8 cellular contexts compared by ENCODE assay signal in genomic region chr10:69319911-69320316, GRCh38. TPM values are rescaled to one million over a fixed set of nuclear protein-coding genes. Genes with fewer than 3 reads are reported as not detected.
DNase-seq lines count a peak whose midpoint lies in the region; ATAC-seq, FAIRE-seq and TF ChIP-seq lines count a peak whose summit lies in the region.

No MANE protein-coding gene starts in this region.

- no peak for FAIRE-seq in RCC 7860 (lab: Jason Lieb, UNC)

- no peak for ATAC-seq in HG03460 (IDR thresholded peaks at IDR 0.05; ENCODE audit: unreplicated experiment)
- ATAC-seq in HG02885 (IDR thresholded peaks at IDR 0.05; ENCODE audit: poor library complexity, unreplicated experiment) = no peak
- ATAC-seq in body of pancreas = no peak

- peak overlapping the region; percentile 92 to 98 for H3K9ac ChIP-seq in mucosa of rectum (ENCODE audit: low read depth in 1 of 2, low read length in 2 of 2)

- WGBS in body of pancreas, 2 donors = 66 to 95% methylated on average over 4 to 7 of the region's 7 CpGs

- no peak for TF ChIP-seq POLR2A in body of pancreas (IDR thresholded peaks at IDR 0.05)

- TF ChIP-seq CTCF in cardiac fibroblast (IDR thresholded peaks at IDR 0.05; ENCODE audit: low read depth, low read length) = no peak
- no peak for TF ChIP-seq CTCF in body of pancreas (IDR thresholded peaks at IDR 0.05)

- no peaks in the 10 kb centered on the region for H3K27me3 ChIP-seq in mucosa of rectum (ENCODE audit: control insufficient read depth in 2 of 2, insufficient read depth in 2 of 2, low read length in 2 of 2)
- no peaks in the 10 kb centered on the region for H3K27me3 ChIP-seq in body of pancreas

- intact Hi-C loops in body of pancreas (cut with DNase I) = no loop called here

- no peaks in the 10 kb centered on the region for H3K9me3 ChIP-seq in mucosa of rectum (ENCODE audit: control insufficient read depth in 2 of 2, low read length in 2 of 2)
- H3K9me3 ChIP-seq in body of pancreas = no peaks in the 10 kb centered on the region

- H3K27ac ChIP-seq in mucosa of rectum (ENCODE audit: low read depth in 2 of 2, low read length in 2 of 2) = peak overlapping the region; percentile 98 to 99
- peak overlapping the region in 2 of 4 donors; percentile 89 to 91 for H3K27ac ChIP-seq in body of pancreas

- H3K4me1 ChIP-seq in mucosa of rectum (ENCODE audit: control insufficient read depth in 2 of 2, insufficient read depth in 2 of 2, low read length in 2 of 2) (peaks cover 23 to 29% of the 10 kb centered on the region in 2 donors), body of pancreas (peaks cover 42% of the 10 kb centered on the region)

- H3K4me3 ChIP-seq in cardiac fibroblast (replicated peaks in 1 of 2; ENCODE audit: low read depth in 2 of 2, low read length in 2 of 2) (peak overlapping the region; percentile 96), mucosa of rectum (ENCODE audit: low read length in 2 of 2) (peak overlapping the region; percentile 91 to 92), body of pancreas (no peak overlapping the region)

- H3K36me3 ChIP-seq in mucosa of rectum (ENCODE audit: control insufficient read depth in 2 of 2, insufficient read depth in 2 of 2, low read length in 2 of 2) = no peaks in the 10 kb centered on the region
- H3K36me3 ChIP-seq in body of pancreas (replicated peaks in 1 of 2; ENCODE audit: insufficient read depth in 1 of 2, low read depth in 2 of 2) = no peaks in the 10 kb centered on the region

- peak; percentile 43 for DNase-seq in stimulated activated CD4-positive, alpha-beta T cell treated with anti-CD3 and anti-CD28 coated beads, Interleukin-15, amount 100 ng/mL, for 24 hours
- DNase-seq in stimulated activated CD4-positive, alpha-beta T cell treated with anti-CD3 and anti-CD28 coated beads, Interleukin-4, amount 100 ng/mL, for 1 hour = no peak
- no peak for DNase-seq in cardiac fibroblast (ENCODE audit: low read depth in 2 of 2)
- no peak for DNase-seq in RCC 7860 (ENCODE audit: low spot score)
- DNase-seq in body of pancreas = no peak

RNA-seq across cellular contexts. Expression of gene HK1, which starts 41.6 kb away (rescaled TPM):
- total RNA-seq in body of pancreas = 10 to 100 TPM; 15.8 to 17.1 TPM

Comparison
In these comparisons a context has a peak if more than half of its experiments do, and no peak if none do; other contexts are left out.
1. H3K4me3 ChIP-seq: peak in cardiac fibroblast (2 of 2) and mucosa of rectum (2 of 2); none in body of pancreas (0 of 2).